In the genomic region with DNA sequence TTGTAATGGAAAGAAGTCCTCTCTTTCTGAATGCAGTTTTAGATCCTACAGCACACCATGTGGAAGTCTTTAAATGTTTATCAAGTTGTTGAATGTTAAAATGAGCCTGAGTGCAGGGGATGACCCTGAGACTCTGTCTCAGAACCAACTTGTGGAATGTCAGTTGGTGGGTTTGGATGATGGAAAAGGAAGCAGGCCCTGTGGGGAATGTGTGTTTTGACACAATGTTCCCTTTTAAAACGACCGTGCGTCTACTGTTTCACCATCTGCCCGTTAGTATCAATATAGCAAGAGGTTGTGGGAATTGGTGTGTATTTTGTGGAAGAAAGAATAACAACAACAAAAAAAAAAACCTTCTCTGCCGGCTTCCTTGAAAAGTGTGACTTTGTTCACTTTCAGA, we compare ENCODE assay signal across 19 cellular contexts.
"Had no signal": no experiment of that assay in that cellular context is flagged by ENCODE, and none has a peak within 500 bp of the region (broad histone marks: within the 10 kb centered on the region; RNA-seq: fewer than 3 reads in every experiment).

No MANE protein-coding gene starts in this region.

- DNase-seq: effector memory CD4-positive, alpha-beta T cell; glutamatergic neuron; immature natural killer cell; left cardiac atrium; mesendoderm; naive B cell; ovary; right cardiac atrium; spleen; stimulated activated CD4-positive, alpha-beta T cell treated with anti-CD3 and anti-CD28 coated beads, Interleukin-15, amount 100 ng/mL, for 24 hours; stimulated activated CD4-positive, alpha-beta T cell treated with anti-CD3 and anti-CD28 coated beads, Interleukin-1b, Interleukin-23, amount 100 ng/mL, for 48 hours; stimulated activated CD4-positive, alpha-beta T cell treated with anti-CD3 and anti-CD28 coated beads, Interleukin-4, amount 100 ng/mL, for 24 hours; tibial artery; upper lobe of right lung had no signal

- H3K36me3 Mint-ChIP-seq: immature natural killer cell; naive B cell; stimulated activated memory B cell treated with anti-CD40 and anti-IgM and Interleukin-4, amounts not matched to agents 10 μg/mL and 1 μg/mL and 100 μg/mL, for 72 hours had no signal

- H3K4me3 ChIP-seq: ovary, spleen, tibial artery, upper lobe of right lung, vagina had no signal

- H3K4me1 Mint-ChIP-seq: immature natural killer cell; naive B cell; stimulated activated memory B cell treated with anti-CD40 and anti-IgM and Interleukin-4, amounts not matched to agents 10 μg/mL and 1 μg/mL and 100 μg/mL, for 72 hours had no signal

- H3K27ac Mint-ChIP-seq: immature natural killer cell; naive B cell; progenitor cell of endocrine pancreas; stimulated activated memory B cell treated with anti-CD40 and anti-IgM and Interleukin-4, amounts not matched to agents 10 μg/mL and 1 μg/mL and 100 μg/mL, for 72 hours; stimulated activated naive CD8-positive, alpha-beta T cell treated with anti-CD3 and anti-CD28 coated beads, Interleukin-15, Interleukin-2, amounts not matched to agents 100 ng/mL and 50 ng/mL, for 24 hours had no signal

- H3K9me3 Mint-ChIP-seq: immature natural killer cell; stimulated activated memory B cell treated with anti-CD40 and anti-IgM and Interleukin-4, amounts not matched to agents 10 μg/mL and 1 μg/mL and 100 μg/mL, for 72 hours; stimulated activated naive CD8-positive, alpha-beta T cell treated with anti-CD3 and anti-CD28 coated beads, Interleukin-15, Interleukin-2, amounts not matched to agents 100 ng/mL and 50 ng/mL, for 24 hours had no signal

- H3K4me3 Mint-ChIP-seq: immature natural killer cell; naive B cell; nephron; stimulated activated memory B cell treated with anti-CD40 and anti-IgM and Interleukin-4, amounts not matched to agents 10 μg/mL and 1 μg/mL and 100 μg/mL, for 72 hours; stimulated activated naive CD8-positive, alpha-beta T cell treated with anti-CD3 and anti-CD28 coated beads, Interleukin-15, Interleukin-2, amounts not matched to agents 100 ng/mL and 50 ng/mL, for 24 hours had no signal
